20 cellular contexts compared by ENCODE assay signal in genomic region chr6:115663681-115664080, GRCh38.
DNase-seq lines count a peak whose midpoint lies in the region; FAIRE-seq and TF ChIP-seq lines count a peak whose summit lies in the region.
"Had no signal": no experiment of that assay in that cellular context is flagged by ENCODE, and none has a peak within 500 bp of the region (broad histone marks: within the 10 kb centered on the region; RNA-seq: fewer than 3 reads in every experiment).

No MANE protein-coding gene starts in this region.

- no peaks in the 10 kb centered on the region for H3K36me3 ChIP-seq in endodermal cell (ENCODE audit: control insufficient read depth, insufficient read depth, low read length)
- H3K36me3 ChIP-seq: BLaER1 treated with 17β-estradiol and CSF1 and Interleukin-3, amounts not matched to agents 10 nM and 100 nM had no signal

- H3K9me3 ChIP-seq in endodermal cell (ENCODE audit: control insufficient read depth, low read length), result no peaks in the 10 kb centered on the region
- H3K9me3 ChIP-seq: BLaER1 treated with 17β-estradiol and CSF1 and Interleukin-3, amounts not matched to agents 10 nM and 100 nM; Caco-2 had no signal

- peak overlapping the region; percentile 12 for H3K27ac ChIP-seq in endodermal cell (ENCODE audit: low read depth, low read length)
- H3K27ac ChIP-seq: BLaER1 treated with 17β-estradiol and CSF1 and Interleukin-3, amounts not matched to agents 10 nM and 100 nM; C4-2B had no signal

- H3K4me3 Mint-ChIP-seq in endodermal cell, result no peak overlapping the region
- H3K4me3 Mint-ChIP-seq: B cell; CD4-positive, alpha-beta T cell; CD8-positive, alpha-beta T cell had no signal

- no peaks in the 10 kb centered on the region for H3K36me3 Mint-ChIP-seq in endodermal cell (ENCODE audit: low read depth)
- H3K36me3 Mint-ChIP-seq: CD8-positive, alpha-beta T cell had no signal

- H3K27ac Mint-ChIP-seq in endodermal cell, result no peak overlapping the region
- H3K27ac Mint-ChIP-seq: B cell; CD4-positive, alpha-beta T cell; CD8-positive, alpha-beta T cell had no signal

- H3K4me1 Mint-ChIP-seq in endodermal cell, result peaks cover 7% of the 10 kb centered on the region
- H3K4me1 Mint-ChIP-seq: B cell had no signal

- no peak overlapping the region for H3K9ac ChIP-seq in endodermal cell (ENCODE audit: extremely low read depth, low read length, poor library complexity, severe bottlenecking)
- H3K9ac ChIP-seq: BLaER1 treated with 17β-estradiol and CSF1 and Interleukin-3, amounts not matched to agents 10 nM and 100 nM had no signal

- WGBS in endodermal cell (ENCODE audit: insufficient coverage in 1 of 2, insufficient read length in 1 of 2), 2 experiments, result 72 to 85% methylated on average over 2 to 3 of the region's 3 CpGs

- H3K27me3 Mint-ChIP-seq in endodermal cell (ENCODE audit: insufficient read depth), result no peaks in the 10 kb centered on the region
- H3K27me3 Mint-ChIP-seq: B cell; CD4-positive, alpha-beta T cell had no signal

- no peak for TF ChIP-seq CTCF in endodermal cell (conservative IDR thresholded peaks at IDR 0.05)

- no peaks in the 10 kb centered on the region for H3K9me3 Mint-ChIP-seq in endodermal cell

- H3K4me1 ChIP-seq in endodermal cell (ENCODE audit: control insufficient read depth, insufficient read depth, low read length), result peaks cover 1% of the 10 kb centered on the region
- H3K4me1 ChIP-seq: BLaER1 treated with 17β-estradiol and CSF1 and Interleukin-3, amounts not matched to agents 10 nM and 100 nM; Caco-2 had no signal

- DNase-seq in SK-N-DZ (ENCODE audit: low spot score), result peak; percentile 43
- no peak for DNase-seq in endodermal cell
- DNase-seq in retina, result peak; percentile 11
- no peak for DNase-seq in GM19239 (ENCODE audit: insufficient read length, low spot score)
- no peak for DNase-seq in NK-92 treated with Interleukin-12 subunit alpha and Interleukin-12 subunit beta, amount 100 ng/mL, for 24 hours (lab: John Stamatoyannopoulos, UW)
- DNase-seq: 8988T; AML-193; Caco-2; Calu3; CD4-positive, alpha-beta T cell; CD8-positive, alpha-beta T cell; DMS79 treated with DMSO at 0.1 percent for 48 hours; GF-D8 had no signal

- FAIRE-seq in GM19239 (lab: Jason Lieb, UNC), result no peak
- FAIRE-seq: A204.1, D721Med, G401.6, GM12891 had no signal

- no peak overlapping the region for H3K4me3 ChIP-seq in endodermal cell (ENCODE audit: low read length)
- H3K4me3 ChIP-seq: BLaER1 treated with 17β-estradiol and CSF1 and Interleukin-3, amounts not matched to agents 10 nM and 100 nM had no signal

- no peaks in the 10 kb centered on the region for H3K27me3 ChIP-seq in endodermal cell (ENCODE audit: control insufficient read depth, insufficient read depth, low read length, poor library complexity, severe bottlenecking)
- H3K27me3 ChIP-seq: BLaER1 treated with 17β-estradiol and CSF1 and Interleukin-3, amounts not matched to agents 10 nM and 100 nM had no signal

Comparison
In these comparisons a context has a peak if more than half of its experiments do, and no peak if none do; other contexts are left out.
1. DNase-seq: peak in SK-N-DZ (single experiment) and retina (single experiment); none in endodermal cell (single experiment), GM19239 (single experiment) and NK-92 treated with Interleukin-12 subunit alpha and Interleukin-12 subunit beta, amount 100 ng/mL, for 24 hours (single experiment).